Comparison of ENCODE assay signal across 2 cellular contexts in genomic region chr21:34867785-34868184, GRCh38.
TF ChIP-seq lines count a peak whose summit lies in the region.

No MANE protein-coding gene starts in this region.

TF ChIP-seq in H1, 55 proteins besides CTCF, POLR2A, EP300 and RAD21:
- TF ChIP-seq ATF3 (IDR thresholded peaks at IDR 0.05; ENCODE audit: insufficient read depth, low read depth, low read length) (no peak), TCF12 (IDR thresholded peaks at IDR 0.05; ENCODE audit: low read depth, low read length) (no peak), NANOG (IDR thresholded peaks at IDR 0.05; ENCODE audit: insufficient read depth, low read depth, low read length, poor library complexity, severe bottlenecking) (no peak), MAFK (IDR thresholded peaks at IDR 0.05; ENCODE audit: low read depth, low read length) (no peak), CBX8 (IDR thresholded peaks at IDR 0.05; ENCODE audit: borderline replicate concordance, low read depth, low read length) (no peak), JUN (IDR thresholded peaks at IDR 0.05; ENCODE audit: low read depth, low read length) (no peak), YY1 (IDR thresholded peaks at IDR 0.05; ENCODE audit: low read depth, low read length) (no peak), GTF2F1 (IDR thresholded peaks at IDR 0.05; ENCODE audit: borderline replicate concordance, low read depth, low read length) (no peak), JUND (IDR thresholded peaks at IDR 0.05; ENCODE audit: low read length) (no peak), SIRT6 (IDR thresholded peaks at IDR 0.05; ENCODE audit: low read length) (no peak)

TF ChIP-seq in HepG2, 621 proteins besides CTCF, POLR2A, EP300 and RAD21:
- TF ChIP-seq ZNF563 (CRISPR knock-in tag; IDR thresholded peaks at IDR 0.05) (no peak), ZNF343 (CRISPR knock-in tag; IDR thresholded peaks at IDR 0.05) (no peak), POLR2G (IDR thresholded peaks at IDR 0.05; ENCODE audit: low read depth, low read length) (no peak), ZNF503 (CRISPR knock-in tag; IDR thresholded peaks at IDR 0.05) (no peak), ZNF546 (CRISPR knock-in tag; conservative IDR thresholded peaks at IDR 0.05) (no peak), SRY (CRISPR knock-in tag; IDR thresholded peaks at IDR 0.05) (no peak), ZBTB39 (CRISPR knock-in tag; IDR thresholded peaks at IDR 0.05) (no peak), ZIK1 (CRISPR knock-in tag; IDR thresholded peaks at IDR 0.05; ENCODE audit: borderline replicate concordance, low read depth) (no peak), REST (IDR thresholded peaks at IDR 0.05; ENCODE audit: borderline replicate concordance in 1 of 2, low read depth in 1 of 2, low read length in 2 of 2) (no peak), ZNF772 (CRISPR knock-in tag; IDR thresholded peaks at IDR 0.05) (no peak), HHEX (CRISPR knock-in tag; IDR thresholded peaks at IDR 0.05) (no peak), ZZZ3 (CRISPR knock-in tag; IDR thresholded peaks at IDR 0.05; ENCODE audit: borderline replicate concordance) (no peak), ZBTB25 (CRISPR knock-in tag; IDR thresholded peaks at IDR 0.05) (no peak), FOXA1 (IDR thresholded peaks at IDR 0.05) (no peak), FOXA1 (CRISPR knock-in tag; IDR thresholded peaks at IDR 0.05) (no peak), HES4 (CRISPR knock-in tag; IDR thresholded peaks at IDR 0.05; ENCODE audit: borderline replicate concordance) (no peak), PITX1 (CRISPR knock-in tag; IDR thresholded peaks at IDR 0.05) (no peak)
